ENCODE assay signal across 10 cellular contexts in the genomic region with DNA sequence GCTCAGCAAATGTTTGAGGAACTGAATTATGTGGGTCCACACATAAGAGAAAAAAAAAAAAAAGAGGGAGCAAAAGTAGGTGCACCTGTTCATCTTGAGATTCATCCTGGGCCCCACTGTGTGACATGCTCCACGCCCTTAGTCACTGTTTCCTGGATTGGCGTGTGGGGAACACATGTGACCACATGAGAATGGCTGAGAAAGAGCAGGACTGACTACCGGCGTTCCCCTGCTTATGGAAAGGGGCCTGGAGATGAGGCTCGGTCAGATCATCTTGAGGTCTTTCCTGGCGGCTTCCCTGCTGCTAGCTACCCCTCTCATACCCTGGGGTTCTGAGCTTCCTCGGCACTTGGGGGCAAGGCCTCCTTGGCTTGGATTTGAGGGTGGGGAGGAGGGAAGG. TPM values are rescaled to one million over a fixed set of nuclear protein-coding genes. Genes with fewer than 3 reads are reported as not detected.
DNase-seq lines count a peak whose midpoint lies in the region; ATAC-seq and TF ChIP-seq lines count a peak whose summit lies in the region.
"Had no signal": no experiment of that assay in that cellular context is flagged by ENCODE, and none has a peak within 500 bp of the region (broad histone marks: within the 10 kb centered on the region; RNA-seq: fewer than 3 reads in every experiment).

No MANE protein-coding gene starts in this region.

- ATAC-seq in activated CD8-positive, alpha-beta T cell treated with anti-CD3 and anti-CD28 coated beads, Interleukin-2, amount 10 ng/mL, durations not matched to agents 7 days and 5 days = no peak
- peak; percentile 4 for ATAC-seq in left lung
- ATAC-seq in stimulated activated naive CD8-positive, alpha-beta T cell treated with anti-CD3 and anti-CD28 coated beads, Interleukin-15, Interleukin-2, amounts not matched to agents 100 U/mL and 50 U/mL, for 24 hours = peak; percentile 37
- ATAC-seq: pancreas had no signal

- CTCF ChIA-PET in activated CD8-positive, alpha-beta T cell treated with anti-CD3 and anti-CD28 coated beads, Interleukin-2, amount 10 ng/mL, durations not matched to agents 7 days and 5 days (lab: Charles Lee) = interaction anchor here (0.6 to 2.3 kb wide), 4 partner anchors 10 to 423 kb away, joined by 3 to 6 read pairs (median 4); no protein-coding TSS in a partner anchor

- H3K27me3 Mint-ChIP-seq in activated CD8-positive, alpha-beta T cell treated with anti-CD3 and anti-CD28 coated beads, Interleukin-2, amount 10 ng/mL, durations not matched to agents 7 days and 5 days (ENCODE audit: low read depth) = no peaks in the 10 kb centered on the region

- H3K9me3 ChIP-seq in left lung = no peaks in the 10 kb centered on the region
- H3K9me3 ChIP-seq: pancreas had no signal

- peaks cover 0 to 4% of the 10 kb centered on the region in 2 donors for H3K36me3 ChIP-seq in left lung
- H3K36me3 ChIP-seq: pancreas had no signal

- DNase-seq in activated CD8-positive, alpha-beta memory T cell treated with anti-CD3 and anti-CD28 coated beads for 24 hours = peak; percentile 63
- no peak for DNase-seq in activated CD8-positive, alpha-beta memory T cell treated with anti-CD3 and anti-CD28 coated beads, Interleukin-2, amount 50 U/mL, for 4 hours
- DNase-seq in activated CD8-positive, alpha-beta T cell treated with anti-CD3 and anti-CD28 coated beads, Interleukin-2, amount 10 ng/mL, durations not matched to agents 7 days and 5 days = peak; percentile 47
- DNase-seq in left lung (peak in 1 of 2 donors; percentile 34), SIG-M5 (lab: John Stamatoyannopoulos, UW) (no peak), AG20443 (ENCODE audit: low spot score) (no peak), islet precursor cell (no peak)
- DNase-seq in stimulated activated naive CD8-positive, alpha-beta T cell treated with anti-CD3 and anti-CD28 coated beads, Interleukin-15, Interleukin-2, amounts not matched to agents 100 U/mL and 50 U/mL, for 24 hours = peak; percentile 45
- DNase-seq: NCI-H1436 had no signal

- H3K9me3 Mint-ChIP-seq in activated CD8-positive, alpha-beta T cell treated with anti-CD3 and anti-CD28 coated beads, Interleukin-2, amount 10 ng/mL, durations not matched to agents 7 days and 5 days (ENCODE audit: insufficient read depth) = no peaks in the 10 kb centered on the region

- intact Hi-C loops in left lung (cut with DNase I) = no loop called here

- H3K27ac Mint-ChIP-seq in activated CD8-positive, alpha-beta T cell treated with anti-CD3 and anti-CD28 coated beads, Interleukin-2, amount 10 ng/mL, durations not matched to agents 7 days and 5 days = peak overlapping the region; percentile 70

- H3K36me3 Mint-ChIP-seq in activated CD8-positive, alpha-beta T cell treated with anti-CD3 and anti-CD28 coated beads, Interleukin-2, amount 10 ng/mL, durations not matched to agents 7 days and 5 days (ENCODE audit: low read depth) = peaks cover 51% of the 10 kb centered on the region

- H3K4me1 ChIP-seq in left lung = peaks cover 49 to 92% of the 10 kb centered on the region in 2 donors

- no peaks in the 10 kb centered on the region for H3K27me3 ChIP-seq in left lung
- H3K27me3 ChIP-seq: pancreas had no signal

- H3K4me3 ChIP-seq in left lung = no peak overlapping the region

- POLR2A ChIA-PET in activated CD8-positive, alpha-beta T cell treated with anti-CD3 and anti-CD28 coated beads, Interleukin-2, amount 10 ng/mL, durations not matched to agents 7 days and 5 days (lab: Charles Lee) = no interaction called here

- peaks cover 87% of the 10 kb centered on the region for H3K4me1 Mint-ChIP-seq in activated CD8-positive, alpha-beta T cell treated with anti-CD3 and anti-CD28 coated beads, Interleukin-2, amount 10 ng/mL, durations not matched to agents 7 days and 5 days (ENCODE audit: low read depth)

- no peak for TF ChIP-seq CTCF in left lung (IDR thresholded peaks at IDR 0.05)

- peak overlapping the region; percentile 68 for H3K4me3 Mint-ChIP-seq in activated CD8-positive, alpha-beta T cell treated with anti-CD3 and anti-CD28 coated beads, Interleukin-2, amount 10 ng/mL, durations not matched to agents 7 days and 5 days

- peak overlapping the region; percentile 21 to 75 for H3K27ac ChIP-seq in left lung

RNA-seq across cellular contexts. Expression of gene DEXI, which starts 3.9 kb away (rescaled TPM):
- 10 to 100 TPM; 31.9 TPM for total RNA-seq in activated CD8-positive, alpha-beta T cell treated with anti-CD3 and anti-CD28 coated beads, Interleukin-2, amount 10 ng/mL, durations not matched to agents 7 days and 5 days
- 10 to 100 TPM; 30.2 to 35.8 TPM for total RNA-seq in left lung

RNA-seq across cellular contexts. Expression of gene CLEC16A, which starts 6.0 kb away (rescaled TPM):
- total RNA-seq in activated CD8-positive, alpha-beta T cell treated with anti-CD3 and anti-CD28 coated beads, Interleukin-2, amount 10 ng/mL, durations not matched to agents 7 days and 5 days = 10 to 100 TPM; 32.8 to 38.5 TPM
- 10 to 100 TPM; 35.6 to 38.6 TPM for total RNA-seq in left lung

Comparison
In these comparisons a context has a peak if more than half of its experiments do, and no peak if none do; other contexts are left out.
1. DNase-seq: peak in activated CD8-positive, alpha-beta memory T cell treated with anti-CD3 and anti-CD28 coated beads for 24 hours (single experiment), activated CD8-positive, alpha-beta T cell treated with anti-CD3 and anti-CD28 coated beads, Interleukin-2, amount 10 ng/mL, durations not matched to agents 7 days and 5 days (single experiment) and stimulated activated naive CD8-positive, alpha-beta T cell treated with anti-CD3 and anti-CD28 coated beads, Interleukin-15, Interleukin-2, amounts not matched to agents 100 U/mL and 50 U/mL, for 24 hours (single experiment); none in activated CD8-positive, alpha-beta memory T cell treated with anti-CD3 and anti-CD28 coated beads, Interleukin-2, amount 50 U/mL, for 4 hours (single experiment), SIG-M5 (single experiment), AG20443 (single experiment) and islet precursor cell (single experiment).